ENCODE assay signal across 1 cellular context in the genomic region with DNA sequence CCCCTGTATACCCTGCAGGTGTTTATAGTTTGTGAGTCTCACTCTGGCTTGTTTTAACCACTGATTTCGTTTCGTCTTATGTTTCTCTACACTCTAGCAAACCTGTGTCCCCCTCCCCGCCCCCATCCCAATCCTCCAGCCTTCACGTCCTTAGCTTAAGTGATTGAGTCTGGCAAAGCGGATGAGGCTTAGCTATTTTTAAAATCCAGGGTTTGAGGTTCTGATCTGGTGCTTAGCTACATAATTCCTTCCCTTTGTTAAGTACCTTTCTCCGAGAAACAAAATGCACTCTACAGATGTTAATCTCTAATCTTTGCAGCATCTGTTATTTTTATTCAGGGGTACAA.
TF ChIP-seq lines count a peak whose summit lies in the region.

No MANE protein-coding gene starts in this region.

TF ChIP-seq in H1, 55 proteins besides CTCF, POLR2A, EP300 and RAD21 (continued from another document):
- TF ChIP-seq, protein P1, sequence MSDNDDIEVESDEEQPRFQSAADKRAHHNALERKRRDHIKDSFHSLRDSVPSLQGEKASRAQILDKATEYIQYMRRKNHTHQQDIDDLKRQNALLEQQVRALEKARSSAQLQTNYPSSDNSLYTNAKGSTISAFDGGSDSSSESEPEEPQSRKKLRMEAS (IDR thresholded peaks at IDR 0.05): no peak
- TF ChIP-seq TCF12 (IDR thresholded peaks at IDR 0.05; ENCODE audit: low read depth, low read length): no peak
- TF ChIP-seq TBP (IDR thresholded peaks at IDR 0.05; ENCODE audit: low read depth, low read length): no peak
- no peak for TF ChIP-seq BCL11A (IDR thresholded peaks at IDR 0.05; ENCODE audit: low read depth in 2 of 2, low read length in 2 of 2)
- no peak for TF ChIP-seq TEAD4 (IDR thresholded peaks at IDR 0.05; ENCODE audit: low read depth, low read length)
- no peak for TF ChIP-seq SUZ12 (IDR thresholded peaks at IDR 0.05; ENCODE audit: low read length)
- TF ChIP-seq, protein P2, sequence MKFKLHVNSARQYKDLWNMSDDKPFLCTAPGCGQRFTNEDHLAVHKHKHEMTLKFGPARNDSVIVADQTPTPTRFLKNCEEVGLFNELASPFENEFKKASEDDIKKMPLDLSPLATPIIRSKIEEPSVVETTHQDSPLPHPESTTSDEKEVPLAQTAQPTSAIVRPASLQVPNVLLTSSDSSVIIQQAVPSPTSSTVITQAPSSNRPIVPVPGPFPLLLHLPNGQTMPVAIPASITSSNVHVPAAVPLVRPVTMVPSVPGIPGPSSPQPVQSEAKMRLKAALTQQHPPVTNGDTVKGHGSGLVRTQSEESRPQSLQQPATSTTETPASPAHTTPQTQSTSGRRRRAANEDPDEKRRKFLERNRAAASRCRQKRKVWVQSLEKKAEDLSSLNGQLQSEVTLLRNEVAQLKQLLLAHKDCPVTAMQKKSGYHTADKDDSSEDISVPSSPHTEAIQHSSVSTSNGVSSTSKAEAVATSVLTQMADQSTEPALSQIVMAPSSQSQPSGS (IDR thresholded peaks at IDR 0.05; ENCODE audit: low read length): no peak
- no peak for TF ChIP-seq SAP30 (IDR thresholded peaks at IDR 0.05; ENCODE audit: insufficient read depth, insufficient replicate concordance, low read length)
- no peak for TF ChIP-seq CEBPB (IDR thresholded peaks at IDR 0.05; ENCODE audit: low read depth, low read length)
- TF ChIP-seq NANOG (IDR thresholded peaks at IDR 0.05; ENCODE audit: insufficient read depth, low read depth, low read length, poor library complexity, severe bottlenecking): no peak
- TF ChIP-seq, protein P3, sequence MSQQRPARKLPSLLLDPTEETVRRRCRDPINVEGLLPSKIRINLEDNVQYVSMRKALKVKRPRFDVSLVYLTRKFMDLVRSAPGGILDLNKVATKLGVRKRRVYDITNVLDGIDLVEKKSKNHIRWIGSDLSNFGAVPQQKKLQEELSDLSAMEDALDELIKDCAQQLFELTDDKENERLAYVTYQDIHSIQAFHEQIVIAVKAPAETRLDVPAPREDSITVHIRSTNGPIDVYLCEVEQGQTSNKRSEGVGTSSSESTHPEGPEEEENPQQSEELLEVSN (IDR thresholded peaks at IDR 0.05): no peak
- no peak for TF ChIP-seq SIN3A (conservative IDR thresholded peaks at IDR 0.05 in 1 of 2, IDR thresholded peaks at IDR 0.05 in 1 of 2; ENCODE audit: low read depth in 1 of 2, low read length in 2 of 2)
- TF ChIP-seq ASH2L (IDR thresholded peaks at IDR 0.05; ENCODE audit: low read length): no peak
- TF ChIP-seq CBX8 (IDR thresholded peaks at IDR 0.05; ENCODE audit: borderline replicate concordance, low read depth, low read length): no peak
TF ChIP-seq in H1: peak in this region for 0.
